ENCODE assay signal across 11 cellular contexts in genomic region chr12:12533238-12533829, GRCh38. TPM values are rescaled to one million over a fixed set of nuclear protein-coding genes. Genes with fewer than 3 reads are reported as not detected.
DNase-seq lines count a peak whose midpoint lies in the region; ATAC-seq and TF ChIP-seq lines count a peak whose summit lies in the region.
"Had no signal": no experiment of that assay in that cellular context is flagged by ENCODE, and none has a peak within 500 bp of the region (broad histone marks: within the 10 kb centered on the region; RNA-seq: fewer than 3 reads in every experiment).

No MANE protein-coding gene starts in this region.

- H3K27ac ChIP-seq in 22Rv1: peak overlapping the region; percentile 58

- H3K4me1 Mint-ChIP-seq in MCF 10A (ENCODE audit: insufficient read depth, unreplicated experiment): peaks cover 6% of the 10 kb centered on the region
- peaks cover 49% of the 10 kb centered on the region for H3K4me1 Mint-ChIP-seq in mesothelial cell of epicardium

- peak overlapping the region; percentile 23 for H3K27ac Mint-ChIP-seq in MCF 10A (ENCODE audit: low read depth, unreplicated experiment)
- H3K27ac Mint-ChIP-seq in mesothelial cell of epicardium: peak overlapping the region; percentile 92
- H3K27ac Mint-ChIP-seq: T-helper 2 cell treated with Interferon-gamma antibody and Interleukin-4, amounts not matched to agents 5 μg/mL and 100 μg/mL, for 36 hours had no signal

- H3K4me3 Mint-ChIP-seq in MCF 10A (ENCODE audit: unreplicated experiment) (no peak overlapping the region), mesothelial cell of epicardium (peak overlapping the region; percentile 30)
- H3K4me3 Mint-ChIP-seq: T-helper 2 cell treated with Interferon-gamma antibody and Interleukin-4, amounts not matched to agents 5 μg/mL and 100 μg/mL, for 36 hours had no signal

- ATAC-seq in GM21619 (IDR thresholded peaks at IDR 0.05; ENCODE audit: unreplicated experiment) (no peak), GM18858 (IDR thresholded peaks at IDR 0.05; ENCODE audit: unreplicated experiment) (no peak), GM18867 (IDR thresholded peaks at IDR 0.05; ENCODE audit: unreplicated experiment) (no peak)

- H3K9me3 Mint-ChIP-seq in MCF 10A (ENCODE audit: unreplicated experiment): no peaks in the 10 kb centered on the region
- no peaks in the 10 kb centered on the region for H3K9me3 Mint-ChIP-seq in mesothelial cell of epicardium
- H3K9me3 Mint-ChIP-seq: T-helper 2 cell treated with Interferon-gamma antibody and Interleukin-4, amounts not matched to agents 5 μg/mL and 100 μg/mL, for 36 hours had no signal

- TF ChIP-seq CTCF in 22Rv1 (IDR thresholded peaks at IDR 0.05): no peak
- TF ChIP-seq CTCF in MCF 10A (IDR thresholded peaks at IDR 0.05; ENCODE audit: unreplicated experiment): no peak
- no peak for TF ChIP-seq CTCF in mesothelial cell of epicardium (IDR thresholded peaks at IDR 0.05; ENCODE audit: unreplicated experiment)

- intact Hi-C loops in MCF 10A (cut with micrococcal nuclease): no loop called here

- no TSS peak for BruUV-seq in MCF 10A (replicated peaks; lab: Mats Ljungman, UMichigan)

- peak; percentile 80 for DNase-seq in NCI-H1105 (lab: John Stamatoyannopoulos, UW)
- peak; percentile 59 for DNase-seq in MCF 10A (ENCODE audit: unreplicated experiment)
- peak; percentile 56 to 71 for DNase-seq in mesothelial cell of epicardium (ENCODE audit: low spot score in 2 of 2, unreplicated experiment in 2 of 2)
- DNase-seq in stimulated activated CD8-positive, alpha-beta memory T cell treated with anti-CD3 and anti-CD28 coated beads, Interleukin-4, amount 100 ng/mL, for 48 hours: no peak
- DNase-seq: cortex of kidney, KG1 had no signal

- H3K27me3 Mint-ChIP-seq in MCF 10A (ENCODE audit: insufficient read depth, unreplicated experiment): no peaks in the 10 kb centered on the region
- H3K27me3 Mint-ChIP-seq in mesothelial cell of epicardium (ENCODE audit: low read depth): no peaks in the 10 kb centered on the region

- H3K36me3 Mint-ChIP-seq in MCF 10A (ENCODE audit: insufficient read depth, unreplicated experiment) (no peaks in the 10 kb centered on the region), mesothelial cell of epicardium (no peaks in the 10 kb centered on the region)

- POLR2A ChIA-PET in MCF 10A (lab: Yijun Ruan, JAX): interaction anchor here (0.6 to 1.5 kb wide), 10 partner anchors 9 to 189 kb away, joined by 3 to 10 read pairs (median 4); partner anchors contain the start of gene DUSP16

- CTCF ChIA-PET in MCF 10A (lab: Yijun Ruan, JAX): interaction anchor here (0.6 to 1.4 kb wide), 4 partner anchors 28 to 222 kb away, joined by 3 to 6 read pairs (median 4); partner anchors contain the start of gene DUSP16

RNA-seq across cellular contexts. Expression of gene DUSP16, which starts 29.3 kb away (rescaled TPM):
- total RNA-seq in MCF 10A (2022) (18.9 and 20.7 TPM in 2 replicates), mesothelial cell of epicardium (31.4 to 31.9 TPM (median 31.5 TPM) in 3 replicates)
